In genomic region chr12:124754949-124755800, GRCh38 we compare ENCODE assay signal across 9 cellular contexts.
DNase-seq lines count a peak whose midpoint lies in the region; ATAC-seq and TF ChIP-seq lines count a peak whose summit lies in the region.
"Had no signal": no experiment of that assay in that cellular context is flagged by ENCODE, and none has a peak within 500 bp of the region (broad histone marks: within the 10 kb centered on the region; RNA-seq: fewer than 3 reads in every experiment).

No MANE protein-coding gene starts in this region.

- peaks cover 34% of the 10 kb centered on the region for H3K4me1 ChIP-seq in SJSA1 (replicated peaks)

- peaks cover 4% of the 10 kb centered on the region for H3K9me3 Mint-ChIP-seq in activated T-helper 17 cell treated with anti-CD3 and anti-CD28 coated beads, Interleukin-2, amount 50 U/mL, for 72 hours

- DNase-seq in COLO829 (ENCODE audit: low spot score) (peak; percentile 55), Kasumi-1 (lab: John Stamatoyannopoulos, UW) (peak; percentile 98), SJSA1 (ENCODE audit: low read depth in 1 of 2, low spot score in 2 of 2) (peak; percentile 80 to 86), fibroblast of the aortic adventitia (ENCODE audit: low read depth) (peak; percentile 83), non-pigmented ciliary epithelial cell (ENCODE audit: low read depth) (peak; percentile 76)

- H3K27ac Mint-ChIP-seq in activated T-helper 17 cell treated with anti-CD3 and anti-CD28 coated beads, Interleukin-2, amount 50 U/mL, for 72 hours = no peak overlapping the region
- H3K27ac Mint-ChIP-seq: activated naive CD8-positive, alpha-beta T cell had no signal

- TF ChIP-seq CTCF in fibroblast of the aortic adventitia (IDR thresholded peaks at IDR 0.05; ENCODE audit: insufficient read depth, low read length) = no peak

- H3K4me1 Mint-ChIP-seq in activated T-helper 17 cell treated with anti-CD3 and anti-CD28 coated beads, Interleukin-2, amount 50 U/mL, for 72 hours = no peaks in the 10 kb centered on the region

- no peaks in the 10 kb centered on the region for H3K27me3 ChIP-seq in SJSA1 (replicated peaks)

- H3K4me3 ChIP-seq in SJSA1 = no peak overlapping the region
- no peak overlapping the region for H3K4me3 ChIP-seq in fibroblast of the aortic adventitia (ENCODE audit: low read depth, low read length)

- no peaks in the 10 kb centered on the region for H3K36me3 ChIP-seq in SJSA1

- no peak overlapping the region for H3K4me3 Mint-ChIP-seq in activated T-helper 17 cell treated with anti-CD3 and anti-CD28 coated beads, Interleukin-2, amount 50 U/mL, for 72 hours
- H3K4me3 Mint-ChIP-seq: activated naive CD8-positive, alpha-beta T cell had no signal

- H3K27ac ChIP-seq in SJSA1 = peak overlapping the region; percentile 61

- 0 out of 2 replicates have a peak, but pooled peaks cover 8% of the 10 kb centered on the region for H3K9me3 ChIP-seq in SJSA1 (replicated peaks)

- no peaks in the 10 kb centered on the region for H3K36me3 Mint-ChIP-seq in activated T-helper 17 cell treated with anti-CD3 and anti-CD28 coated beads, Interleukin-2, amount 50 U/mL, for 72 hours (ENCODE audit: low read depth)
- H3K36me3 Mint-ChIP-seq: activated naive CD8-positive, alpha-beta T cell had no signal

- no peak for ATAC-seq in GM21390 (IDR thresholded peaks at IDR 0.05; ENCODE audit: unreplicated experiment)
- ATAC-seq in HG02970 (IDR thresholded peaks at IDR 0.05; ENCODE audit: low FRiP score, unreplicated experiment) = no peak
- no peak for ATAC-seq in activated T-helper 17 cell treated with anti-CD3 and anti-CD28 coated beads, Interleukin-2, amount 50 U/mL, for 72 hours (replicated peaks)

- H3K27me3 Mint-ChIP-seq in activated T-helper 17 cell treated with anti-CD3 and anti-CD28 coated beads, Interleukin-2, amount 50 U/mL, for 72 hours = peaks cover 32% of the 10 kb centered on the region
- H3K27me3 Mint-ChIP-seq: activated naive CD8-positive, alpha-beta T cell had no signal
